In the genomic region with DNA sequence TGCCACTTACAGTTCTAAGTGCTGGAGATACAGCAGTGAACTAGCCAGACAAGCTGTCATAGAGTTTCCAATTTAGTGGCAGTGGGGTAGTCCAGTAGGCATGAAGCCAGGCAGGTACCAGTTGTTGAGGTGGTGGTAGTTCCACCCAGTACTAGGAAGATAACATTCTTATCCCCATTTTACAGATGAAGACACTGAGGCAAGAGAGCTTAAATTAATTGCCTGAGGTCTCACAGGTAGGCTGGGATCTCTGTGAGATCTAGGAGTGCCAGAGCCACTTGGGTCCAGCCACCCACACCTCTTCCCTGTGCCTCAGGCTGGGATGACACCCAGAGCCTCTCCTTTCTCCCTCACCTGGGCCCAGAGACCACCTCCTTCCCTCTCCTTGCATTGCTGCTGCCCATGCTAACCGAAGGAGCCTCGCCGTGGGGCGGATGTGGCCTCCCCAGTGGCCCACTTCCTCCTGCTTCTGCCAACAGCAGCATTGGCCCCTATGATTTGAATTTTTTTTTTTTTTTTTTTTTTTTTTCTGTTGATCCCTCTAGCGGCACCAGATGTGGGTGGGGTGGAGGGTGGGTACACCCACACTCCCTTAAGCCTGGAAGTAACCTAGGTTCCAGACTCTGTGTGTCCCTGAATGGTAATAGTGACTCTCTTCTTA, we compare ENCODE assay signal across 8 cellular contexts.
DNase-seq lines count a peak whose midpoint lies in the region; ATAC-seq, FAIRE-seq and TF ChIP-seq lines count a peak whose summit lies in the region.

No MANE protein-coding gene starts in this region.

- H3K27ac Mint-ChIP-seq in stimulated activated effector memory CD8-positive, alpha-beta T cell treated with anti-CD3 and anti-CD28 coated beads, Interleukin-12 subunit alpha, Interleukin-12 subunit beta, amount 100 ng/mL, for 72 hours, result peak overlapping the region; percentile 80

- no peak overlapping the region for H3K27ac ChIP-seq in coronary artery

- DNase-seq in activated CD4-positive, CD25-positive, alpha-beta regulatory T cell (lab: John Stamatoyannopoulos, UW), result peak in 3 of 4 experiments; percentile 11 to 65 (median 56)
- DNase-seq in coronary artery (ENCODE audit: low spot score) (peak; percentile 45), RCC 7860 (ENCODE audit: low spot score) (no peak), NCI-H526 treated with DMSO at 0.1 percent for 48 hours (lab: John Stamatoyannopoulos, UW) (no peak), NCI-H146 treated with DMSO at 0.1 percent for 48 hours (lab: John Stamatoyannopoulos, UW; ENCODE audit: unreplicated experiment) (no peak)
- peak; percentile 36 to 77 for DNase-seq in stimulated activated effector memory CD8-positive, alpha-beta T cell treated with anti-CD3 and anti-CD28 coated beads, Interleukin-12 subunit alpha, Interleukin-12 subunit beta, amount 100 ng/mL, for 72 hours (ENCODE audit: low spot score in 2 of 2)

- no peak for FAIRE-seq in RCC 7860 (lab: Jason Lieb, UNC)

- H3K4me1 Mint-ChIP-seq in stimulated activated effector memory CD8-positive, alpha-beta T cell treated with anti-CD3 and anti-CD28 coated beads, Interleukin-12 subunit alpha, Interleukin-12 subunit beta, amount 100 ng/mL, for 72 hours, result peaks cover 83% of the 10 kb centered on the region

- no peak for TF ChIP-seq CTCF in coronary artery (IDR thresholded peaks at IDR 0.05)

- ATAC-seq in HG02642 (IDR thresholded peaks at IDR 0.05; ENCODE audit: poor library complexity, unreplicated experiment) (peak; percentile 56), GM21737 (IDR thresholded peaks at IDR 0.05; ENCODE audit: unreplicated experiment) (no peak)
- ATAC-seq in stimulated activated effector memory CD8-positive, alpha-beta T cell treated with anti-CD3 and anti-CD28 coated beads, Interleukin-12 subunit alpha, Interleukin-12 subunit beta, amount 100 ng/mL, for 72 hours, result peak; percentile 73

- H3K4me3 Mint-ChIP-seq in stimulated activated effector memory CD8-positive, alpha-beta T cell treated with anti-CD3 and anti-CD28 coated beads, Interleukin-12 subunit alpha, Interleukin-12 subunit beta, amount 100 ng/mL, for 72 hours, result peak overlapping the region; percentile 60

- no peak overlapping the region for H3K4me3 ChIP-seq in coronary artery

- H3K9me3 Mint-ChIP-seq in stimulated activated effector memory CD8-positive, alpha-beta T cell treated with anti-CD3 and anti-CD28 coated beads, Interleukin-12 subunit alpha, Interleukin-12 subunit beta, amount 100 ng/mL, for 72 hours, result no peaks in the 10 kb centered on the region

- no peaks in the 10 kb centered on the region for H3K36me3 Mint-ChIP-seq in stimulated activated effector memory CD8-positive, alpha-beta T cell treated with anti-CD3 and anti-CD28 coated beads, Interleukin-12 subunit alpha, Interleukin-12 subunit beta, amount 100 ng/mL, for 72 hours

Comparison
In these comparisons a context has a peak if more than half of its experiments do, and no peak if none do; other contexts are left out.
1. DNase-seq: peak in activated CD4-positive, CD25-positive, alpha-beta regulatory T cell (3 of 4), coronary artery (single experiment) and stimulated activated effector memory CD8-positive, alpha-beta T cell treated with anti-CD3 and anti-CD28 coated beads, Interleukin-12 subunit alpha, Interleukin-12 subunit beta, amount 100 ng/mL, for 72 hours (2 of 2); none in RCC 7860 (single experiment), NCI-H526 treated with DMSO at 0.1 percent for 48 hours (single experiment) and NCI-H146 treated with DMSO at 0.1 percent for 48 hours (single experiment).